ENCODE assay signal across 18 cellular contexts in the genomic region with DNA sequence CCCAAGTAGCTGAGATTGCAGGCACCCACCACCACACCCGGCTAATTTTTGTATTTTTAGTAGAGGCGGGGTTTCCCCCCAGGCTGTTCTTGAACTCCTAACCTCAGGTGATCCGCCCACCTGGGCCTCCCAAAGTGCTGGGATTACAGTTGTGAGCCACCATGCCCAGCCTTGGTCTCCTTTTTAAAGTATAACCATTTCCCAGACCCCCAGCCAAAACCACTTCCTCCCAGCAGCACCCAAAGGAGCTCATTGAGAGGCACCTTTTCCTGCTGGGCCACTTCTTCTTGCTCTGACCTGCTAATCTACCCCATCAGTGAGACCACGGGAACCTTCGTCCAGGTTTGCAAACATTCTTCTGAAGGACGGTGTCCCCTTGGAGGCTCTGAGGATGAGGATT.
A peak's percentile ranks its signal among the peaks of the same experiment; 100 is the strongest.
DNase-seq lines count a peak whose midpoint lies in the region; ATAC-seq lines count a peak whose summit lies in the region.
"Had no signal": no experiment of that assay in that cellular context is flagged by ENCODE, and none has a peak within 500 bp of the region (broad histone marks: within the 10 kb centered on the region; RNA-seq: fewer than 3 reads in every experiment).

No MANE protein-coding gene starts in this region.

- H3K27ac ChIP-seq in KOPT-K1 (ENCODE audit: low read depth, low read length, poor library complexity, severe bottlenecking), result peak overlapping the region; percentile 34
- H3K27ac ChIP-seq: brain microvascular endothelial cell, colonic mucosa, PC-9, skin epidermis, stomach had no signal

- no peaks in the 10 kb centered on the region for H3K27me3 Mint-ChIP-seq in activated naive CD4-positive, alpha-beta T cell treated with anti-CD3 and anti-CD28 coated beads, Interleukin-2, amount 10 ng/mL, durations not matched to agents 7 days and 5 days
- H3K27me3 Mint-ChIP-seq in activated naive CD8-positive, alpha-beta T cell treated with anti-CD3 and anti-CD28 coated beads, Interleukin-2, amount 10 ng/mL, durations not matched to agents 7 days and 5 days, result no peaks in the 10 kb centered on the region

- POLR2A ChIA-PET in activated naive CD8-positive, alpha-beta T cell treated with anti-CD3 and anti-CD28 coated beads, Interleukin-2, amount 10 ng/mL, durations not matched to agents 7 days and 5 days (lab: Charles Lee), result interaction anchor here (0.7 to 1.2 kb wide), 4 partner anchors 13 to 49 kb away, joined by 3 to 6 read pairs (median 4); no protein-coding TSS in a partner anchor

- peaks cover 4% of the 10 kb centered on the region for H3K9me3 Mint-ChIP-seq in activated naive CD4-positive, alpha-beta T cell treated with anti-CD3 and anti-CD28 coated beads, Interleukin-2, amount 10 ng/mL, durations not matched to agents 7 days and 5 days
- peaks cover 2% of the 10 kb centered on the region for H3K9me3 Mint-ChIP-seq in activated naive CD8-positive, alpha-beta T cell treated with anti-CD3 and anti-CD28 coated beads, Interleukin-2, amount 10 ng/mL, durations not matched to agents 7 days and 5 days
- H3K9me3 Mint-ChIP-seq in stimulated activated effector memory CD8-positive, alpha-beta T cell treated with anti-CD3 and anti-CD28 coated beads, Interleukin-12 subunit alpha, Interleukin-12 subunit beta, amount 100 ng/mL, for 72 hours, result peaks cover 5% of the 10 kb centered on the region
- H3K9me3 Mint-ChIP-seq: neural crest cell had no signal

- peaks cover 25% of the 10 kb centered on the region for H3K4me1 Mint-ChIP-seq in activated naive CD4-positive, alpha-beta T cell treated with anti-CD3 and anti-CD28 coated beads, Interleukin-2, amount 10 ng/mL, durations not matched to agents 7 days and 5 days
- H3K4me1 Mint-ChIP-seq in activated naive CD8-positive, alpha-beta T cell treated with anti-CD3 and anti-CD28 coated beads, Interleukin-2, amount 10 ng/mL, durations not matched to agents 7 days and 5 days, result peaks cover 26% of the 10 kb centered on the region
- peaks cover 34% of the 10 kb centered on the region for H3K4me1 Mint-ChIP-seq in stimulated activated effector memory CD8-positive, alpha-beta T cell treated with anti-CD3 and anti-CD28 coated beads, Interleukin-12 subunit alpha, Interleukin-12 subunit beta, amount 100 ng/mL, for 72 hours
- H3K4me1 Mint-ChIP-seq: neural crest cell had no signal

- H3K36me3 ChIP-seq in KOPT-K1 (ENCODE audit: insufficient read depth, low read length), result peaks cover 99% of the 10 kb centered on the region
- H3K36me3 ChIP-seq: brain microvascular endothelial cell, colonic mucosa had no signal

- H3K27ac Mint-ChIP-seq in activated naive CD4-positive, alpha-beta T cell treated with anti-CD3 and anti-CD28 coated beads, Interleukin-2, amount 10 ng/mL, durations not matched to agents 7 days and 5 days, result peak overlapping the region; percentile 68
- H3K27ac Mint-ChIP-seq in activated naive CD8-positive, alpha-beta T cell treated with anti-CD3 and anti-CD28 coated beads, Interleukin-2, amount 10 ng/mL, durations not matched to agents 7 days and 5 days, result peak overlapping the region; percentile 72
- H3K27ac Mint-ChIP-seq in stimulated activated effector memory CD8-positive, alpha-beta T cell treated with anti-CD3 and anti-CD28 coated beads, Interleukin-12 subunit alpha, Interleukin-12 subunit beta, amount 100 ng/mL, for 72 hours, result peak overlapping the region; percentile 91

- peaks cover under 1% of the 10 kb centered on the region for H3K9me3 ChIP-seq in KOPT-K1 (ENCODE audit: insufficient read depth, low read length, poor library complexity, severe bottlenecking)
- H3K9me3 ChIP-seq: colonic mucosa, stomach had no signal

- no peak overlapping the region for H3K4me3 Mint-ChIP-seq in activated naive CD4-positive, alpha-beta T cell treated with anti-CD3 and anti-CD28 coated beads, Interleukin-2, amount 10 ng/mL, durations not matched to agents 7 days and 5 days
- peak overlapping the region; percentile 35 for H3K4me3 Mint-ChIP-seq in activated naive CD8-positive, alpha-beta T cell treated with anti-CD3 and anti-CD28 coated beads, Interleukin-2, amount 10 ng/mL, durations not matched to agents 7 days and 5 days
- H3K4me3 Mint-ChIP-seq in stimulated activated effector memory CD8-positive, alpha-beta T cell treated with anti-CD3 and anti-CD28 coated beads, Interleukin-12 subunit alpha, Interleukin-12 subunit beta, amount 100 ng/mL, for 72 hours, result no peak overlapping the region
- H3K4me3 Mint-ChIP-seq: neural crest cell had no signal

- H3K36me3 Mint-ChIP-seq in activated naive CD4-positive, alpha-beta T cell treated with anti-CD3 and anti-CD28 coated beads, Interleukin-2, amount 10 ng/mL, durations not matched to agents 7 days and 5 days, result peaks cover 71% of the 10 kb centered on the region
- H3K36me3 Mint-ChIP-seq in activated naive CD8-positive, alpha-beta T cell treated with anti-CD3 and anti-CD28 coated beads, Interleukin-2, amount 10 ng/mL, durations not matched to agents 7 days and 5 days, result peaks cover 61% of the 10 kb centered on the region
- H3K36me3 Mint-ChIP-seq in stimulated activated effector memory CD8-positive, alpha-beta T cell treated with anti-CD3 and anti-CD28 coated beads, Interleukin-12 subunit alpha, Interleukin-12 subunit beta, amount 100 ng/mL, for 72 hours, result peaks cover 98% of the 10 kb centered on the region

- DNase-seq in activated naive CD4-positive, alpha-beta T cell treated with anti-CD3 and anti-CD28 coated beads, Interleukin-2, amount 10 ng/mL, durations not matched to agents 7 days and 5 days, result no peak
- no peak for DNase-seq in activated naive CD4-positive, alpha-beta T cell treated with Interleukin-2 at 50 U/mL for 16 hours
- DNase-seq in activated naive CD8-positive, alpha-beta T cell treated with anti-CD3 and anti-CD28 coated beads, Interleukin-2, amount 10 ng/mL, durations not matched to agents 7 days and 5 days, result no peak
- no peak for DNase-seq in stimulated activated effector memory CD8-positive, alpha-beta T cell treated with anti-CD3 and anti-CD28 coated beads, Interleukin-12 subunit alpha, Interleukin-12 subunit beta, amount 100 ng/mL, for 72 hours (ENCODE audit: low spot score in 2 of 2)
- no peak for DNase-seq in NOMO-1 treated with dmso at 0.1 percent for 144 hours (lab: John Stamatoyannopoulos, UW; ENCODE audit: unreplicated experiment)
- DNase-seq: brain microvascular endothelial cell, colonic mucosa, DMS79, NCI-H1694 treated with DMSO at 0.1 percent for 48 hours, PC-9, SIG-M5, stomach had no signal

- ATAC-seq in activated naive CD8-positive, alpha-beta T cell treated with anti-CD3 and anti-CD28 coated beads, Interleukin-2, amount 10 ng/mL, durations not matched to agents 7 days and 5 days (ENCODE audit: low read depth), result peak; percentile 32
- ATAC-seq in stimulated activated effector memory CD8-positive, alpha-beta T cell treated with anti-CD3 and anti-CD28 coated beads, Interleukin-12 subunit alpha, Interleukin-12 subunit beta, amount 100 ng/mL, for 72 hours, result no peak
- no peak for ATAC-seq in HG02884 (IDR thresholded peaks at IDR 0.05; ENCODE audit: unreplicated experiment)
- ATAC-seq in HG03565 (IDR thresholded peaks at IDR 0.05; ENCODE audit: unreplicated experiment), result no peak
- ATAC-seq: activated naive CD4-positive, alpha-beta T cell treated with anti-CD3 and anti-CD28 coated beads, Interleukin-2, amount 50 U/mL, for 72 hours had no signal

- CTCF ChIA-PET in activated naive CD4-positive, alpha-beta T cell treated with anti-CD3 and anti-CD28 coated beads, Interleukin-2, amount 10 ng/mL, durations not matched to agents 7 days and 5 days (lab: Charles Lee), result interaction anchor here (0.5 to 1.3 kb wide), 2 partner anchors 70 to 517 kb away, joined by 3 read pairs; a partner anchor contains a TSS
